In genomic region chr7:157399086-157399687, GRCh38 we compare ENCODE assay signal across 15 cellular contexts.
DNase-seq lines count a peak whose midpoint lies in the region; ATAC-seq and TF ChIP-seq lines count a peak whose summit lies in the region.
"Had no signal": no experiment of that assay in that cellular context is flagged by ENCODE, and none has a peak within 500 bp of the region (broad histone marks: within the 10 kb centered on the region; RNA-seq: fewer than 3 reads in every experiment).

No MANE protein-coding gene starts in this region.

- intact Hi-C loops in left cardiac atrium (cut with DNase I), result loop anchor here in 1 of 2 donors (10.0 kb wide), 1 partner anchor 124 kb away; no protein-coding TSS in a partner anchor

- ATAC-seq in left cardiac atrium (no peak), upper lobe of left lung (ENCODE audit: low FRiP score in 2 of 2) (peak in 1 of 2 donors; percentile 46), GM18511 (IDR thresholded peaks at IDR 0.05; ENCODE audit: unreplicated experiment) (no peak)
- no peak for ATAC-seq in effector memory CD8-positive, alpha-beta T cell (replicated peaks)
- ATAC-seq: activated naive CD4-positive, alpha-beta T cell treated with anti-CD3 and anti-CD28 coated beads, Interleukin-2, amount 50 U/mL, for 72 hours; esophagus mucosa; mucosa of descending colon had no signal

- H3K27ac ChIP-seq in cardiac muscle cell, result peak overlapping the region; percentile 95
- peak overlapping the region; percentile 16 to 75 (median 41) for H3K27ac ChIP-seq in upper lobe of left lung

- 87 to 92% methylated on average over 11 to 19 of the region's 19 CpGs for WGBS in upper lobe of left lung, 2 donors

- H3K4me3 ChIP-seq in cardiac muscle cell (no peak overlapping the region), upper lobe of left lung (no peak overlapping the region)
- H3K4me3 ChIP-seq: mucosa of descending colon had no signal

- H3K4me1 ChIP-seq in cardiac muscle cell (ENCODE audit: low read depth) (peaks cover 18% of the 10 kb centered on the region), upper lobe of left lung (peaks cover 8 to 22% (median 17%) of the 10 kb centered on the region in 4 donors)

- no peak for TF ChIP-seq CTCF in cardiac muscle cell (IDR thresholded peaks at IDR 0.05; ENCODE audit: low read depth, low read length)
- no peak for TF ChIP-seq CTCF in neural crest cell (conservative IDR thresholded peaks at IDR 0.05)
- no peak for TF ChIP-seq CTCF in upper lobe of left lung (IDR thresholded peaks at IDR 0.05)

- H3K27me3 ChIP-seq in cardiac muscle cell, result no peaks in the 10 kb centered on the region
- H3K27me3 ChIP-seq in upper lobe of left lung, result no peaks in the 10 kb centered on the region

- no peak for TF ChIP-seq POLR2A in upper lobe of left lung (IDR thresholded peaks at IDR 0.05)

- no peak overlapping the region for H3K4me3 Mint-ChIP-seq in effector memory CD8-positive, alpha-beta T cell
- no peak overlapping the region for H3K4me3 Mint-ChIP-seq in neural crest cell
- H3K4me3 Mint-ChIP-seq: stimulated activated naive CD8-positive, alpha-beta T cell treated with anti-CD3 and anti-CD28 coated beads, Interleukin-15, Interleukin-2, amounts not matched to agents 100 ng/mL and 50 ng/mL, for 24 hours had no signal

- peaks cover 32% of the 10 kb centered on the region for H3K36me3 Mint-ChIP-seq in effector memory CD8-positive, alpha-beta T cell (ENCODE audit: insufficient read depth)
- peaks cover 11% of the 10 kb centered on the region for H3K36me3 Mint-ChIP-seq in neural crest cell (ENCODE audit: low read depth)
- H3K36me3 Mint-ChIP-seq: activated naive CD4-positive, alpha-beta T cell treated with anti-CD3 and anti-CD28 coated beads, Interleukin-2, amount 50 U/mL, for 72 hours had no signal

- H3K27ac Mint-ChIP-seq in effector memory CD8-positive, alpha-beta T cell, result peak overlapping the region; percentile 11 to 51
- H3K27ac Mint-ChIP-seq in neural crest cell (ENCODE audit: unreplicated experiment), result peak overlapping the region; percentile 50
- H3K27ac Mint-ChIP-seq: stimulated activated naive CD8-positive, alpha-beta T cell treated with anti-CD3 and anti-CD28 coated beads, Interleukin-15, Interleukin-2, amounts not matched to agents 100 ng/mL and 50 ng/mL, for 24 hours had no signal

- H3K36me3 ChIP-seq in cardiac muscle cell (no peaks in the 10 kb centered on the region), upper lobe of left lung (peaks cover 0 to 46% (median 23%) of the 10 kb centered on the region in 4 donors)

- no peaks in the 10 kb centered on the region for H3K9me3 ChIP-seq in cardiac muscle cell (ENCODE audit: low read depth)
- no peaks in the 10 kb centered on the region for H3K9me3 ChIP-seq in upper lobe of left lung
- H3K9me3 ChIP-seq: mucosa of descending colon had no signal

- DNase-seq in cardiac muscle cell (ENCODE audit: low read depth in 1 of 2, low spot score in 1 of 2) (no peak), left cardiac atrium (no peak), neural crest cell (ENCODE audit: low read depth, low spot score) (no peak), upper lobe of left lung (peak in 1 of 2 donors; percentile 54), NCI-H2029 (lab: John Stamatoyannopoulos, UW) (no peak)
- DNase-seq in effector memory CD8-positive, alpha-beta T cell, result no peak
- DNase-seq in stimulated activated CD4-positive, alpha-beta T cell treated with anti-CD3 and anti-CD28 coated beads, Interleukin-4, amount 100 ng/mL, for 1 hour, result no peak
- DNase-seq: COR-L47; mucosa of descending colon; NCI-H1930; NK-92 treated with Interleukin-12 subunit alpha and Interleukin-12 subunit beta, amount 100 ng/mL, for 24 hours had no signal

- no peaks in the 10 kb centered on the region for H3K27me3 Mint-ChIP-seq in effector memory CD8-positive, alpha-beta T cell
- H3K27me3 Mint-ChIP-seq in neural crest cell (ENCODE audit: low read depth), result no peaks in the 10 kb centered on the region
- H3K27me3 Mint-ChIP-seq: stimulated activated naive CD8-positive, alpha-beta T cell treated with anti-CD3 and anti-CD28 coated beads, Interleukin-15, Interleukin-2, amounts not matched to agents 100 ng/mL and 50 ng/mL, for 24 hours had no signal

- peaks cover 4 to 21% of the 10 kb centered on the region in 2 donors for H3K4me1 Mint-ChIP-seq in effector memory CD8-positive, alpha-beta T cell (ENCODE audit: low read depth in 2 of 2)
- H3K4me1 Mint-ChIP-seq in neural crest cell, result peaks cover 11% of the 10 kb centered on the region

- no peaks in the 10 kb centered on the region for H3K9me3 Mint-ChIP-seq in effector memory CD8-positive, alpha-beta T cell
- H3K9me3 Mint-ChIP-seq in neural crest cell, result no peaks in the 10 kb centered on the region
- H3K9me3 Mint-ChIP-seq: activated naive CD4-positive, alpha-beta T cell treated with anti-CD3 and anti-CD28 coated beads, Interleukin-2, amount 50 U/mL, for 72 hours; stimulated activated naive CD8-positive, alpha-beta T cell treated with anti-CD3 and anti-CD28 coated beads, Interleukin-15, Interleukin-2, amounts not matched to agents 100 ng/mL and 50 ng/mL, for 24 hours had no signal

- TF ChIP-seq EP300 in upper lobe of left lung (IDR thresholded peaks at IDR 0.05), result no peak
